30 cellular contexts compared by ENCODE assay signal in genomic region chrX:4322916-4323315, GRCh38.
"Had no signal": no experiment of that assay in that cellular context is flagged by ENCODE, and none has a peak within 500 bp of the region (broad histone marks: within the 10 kb centered on the region; RNA-seq: fewer than 3 reads in every experiment).

No MANE protein-coding gene starts in this region.

- H3K27ac ChIP-seq: neutrophil, parathyroid adenoma, psoas muscle, skin epidermis, spleen, stomach, thoracic aorta, thyroid gland, tibial nerve, upper lobe of right lung, uterus had no signal

- H3K27me3 ChIP-seq: neutrophil, spleen, stomach, thyroid gland, tibial nerve, upper lobe of right lung, uterus had no signal

- H3K36me3 ChIP-seq: neutrophil, spleen, stomach, thoracic aorta, thyroid gland, tibial nerve, upper lobe of right lung, uterus had no signal

- DNase-seq: naive thymus-derived CD4-positive, alpha-beta T cell; nephron progenitor cell; nucleus accumbens; posterior cingulate gyrus; psoas muscle; right cardiac atrium; spleen; stimulated activated CD4-positive, alpha-beta T cell treated with anti-CD3 and anti-CD28 coated beads, Interleukin-12 subunit alpha, Interleukin-12 subunit beta, amount 100 ng/mL, for 4 hours; stimulated activated CD4-positive, alpha-beta T cell treated with anti-CD3 and anti-CD28 coated beads, Interleukin-2, amount 100 ng/mL, for 24 hours; stimulated activated CD4-positive, alpha-beta T cell treated with anti-CD3 and anti-CD28 coated beads, Interleukin-2, amount 100 ng/mL, for 48 hours; stimulated activated CD4-positive, alpha-beta T cell treated with anti-CD3 and anti-CD28 coated beads, Interleukin-4, amount 100 ng/mL, for 24 hours; stimulated activated naive B cell treated with anti-CD40 and anti-IgM and Interleukin-4, amounts not matched to agents 10 μg/mL and 1 μg/mL and 100 μg/mL, for 72 hours; stimulated activated naive CD4-positive, alpha-beta T cell treated with Interleukin-2 at 50 U/mL for 16 hours; stomach; thyroid gland; upper lobe of right lung; uterus had no signal

- ATAC-seq: naive thymus-derived CD4-positive, alpha-beta T cell; natural killer cell treated with Interleukin-12 subunit alpha and Interleukin-12 subunit beta and Interleukin-15 and Interleukin-18, amount 100 ng/mL, for 72 hours; psoas muscle; right cardiac atrium; sciatic nerve; stimulated activated effector memory CD8-positive, alpha-beta T cell treated with anti-CD3 and anti-CD28 coated beads, Interleukin-12 subunit alpha, Interleukin-12 subunit beta, amount 100 ng/mL, for 72 hours; stimulated activated naive B cell treated with anti-CD40 and anti-IgM and Interleukin-4, amounts not matched to agents 10 μg/mL and 1 μg/mL and 100 μg/mL, for 72 hours; upper lobe of right lung had no signal

- H3K27ac Mint-ChIP-seq: naive thymus-derived CD4-positive, alpha-beta T cell; natural killer cell treated with Interleukin-12 subunit alpha and Interleukin-12 subunit beta and Interleukin-15 and Interleukin-18, amount 100 ng/mL, for 72 hours; nephron progenitor cell; progenitor cell of endocrine pancreas; stimulated activated effector memory CD8-positive, alpha-beta T cell treated with anti-CD3 and anti-CD28 coated beads, Interleukin-12 subunit alpha, Interleukin-12 subunit beta, amount 100 ng/mL, for 72 hours; stimulated activated naive B cell treated with anti-CD40 and anti-IgM and Interleukin-4, amounts not matched to agents 10 μg/mL and 1 μg/mL and 100 μg/mL, for 72 hours; stimulated activated naive CD8-positive, alpha-beta T cell treated with anti-CD3 and anti-CD28 coated beads, Interleukin-15, Interleukin-2, amounts not matched to agents 100 ng/mL and 50 ng/mL, for 24 hours; type B pancreatic cell had no signal

- H3K36me3 Mint-ChIP-seq: naive thymus-derived CD4-positive, alpha-beta T cell; natural killer cell treated with Interleukin-12 subunit alpha and Interleukin-12 subunit beta and Interleukin-15 and Interleukin-18, amount 100 ng/mL, for 72 hours; stimulated activated effector memory CD8-positive, alpha-beta T cell treated with anti-CD3 and anti-CD28 coated beads, Interleukin-12 subunit alpha, Interleukin-12 subunit beta, amount 100 ng/mL, for 72 hours; stimulated activated naive B cell treated with anti-CD40 and anti-IgM and Interleukin-4, amounts not matched to agents 10 μg/mL and 1 μg/mL and 100 μg/mL, for 72 hours; type B pancreatic cell had no signal

- H3K79me2 ChIP-seq: parathyroid adenoma had no signal

- H3K9me3 Mint-ChIP-seq: natural killer cell treated with Interleukin-12 subunit alpha and Interleukin-12 subunit beta and Interleukin-15 and Interleukin-18, amount 100 ng/mL, for 72 hours; neural crest cell; stimulated activated naive B cell treated with anti-CD40 and anti-IgM and Interleukin-4, amounts not matched to agents 10 μg/mL and 1 μg/mL and 100 μg/mL, for 72 hours; stimulated activated naive CD8-positive, alpha-beta T cell treated with anti-CD3 and anti-CD28 coated beads, Interleukin-15, Interleukin-2, amounts not matched to agents 100 ng/mL and 50 ng/mL, for 24 hours; type B pancreatic cell had no signal

- H3K27me3 Mint-ChIP-seq: naive thymus-derived CD4-positive, alpha-beta T cell; natural killer cell treated with Interleukin-12 subunit alpha and Interleukin-12 subunit beta and Interleukin-15 and Interleukin-18, amount 100 ng/mL, for 72 hours; progenitor cell of endocrine pancreas; stimulated activated naive B cell treated with anti-CD40 and anti-IgM and Interleukin-4, amounts not matched to agents 10 μg/mL and 1 μg/mL and 100 μg/mL, for 72 hours; stimulated activated naive CD8-positive, alpha-beta T cell treated with anti-CD3 and anti-CD28 coated beads, Interleukin-15, Interleukin-2, amounts not matched to agents 100 ng/mL and 50 ng/mL, for 24 hours; type B pancreatic cell had no signal

- H2AFZ ChIP-seq: parathyroid adenoma had no signal

- H3K4me3 ChIP-seq: psoas muscle, skin epidermis, smooth muscle cell, spleen, stomach, thoracic aorta, thyroid gland, tibial nerve, upper lobe of right lung, uterus had no signal

- H3K4me2 ChIP-seq: smooth muscle cell had no signal

- H3K4me1 ChIP-seq: parathyroid adenoma, psoas muscle, spleen, stomach, thyroid gland, tibial nerve, upper lobe of right lung, uterus had no signal

- H3K9me3 ChIP-seq: neutrophil, psoas muscle, spleen, stomach, thoracic aorta, thyroid gland, tibial nerve, upper lobe of right lung, uterus had no signal

- H3K4me1 Mint-ChIP-seq: naive thymus-derived CD4-positive, alpha-beta T cell; neural crest cell; stimulated activated effector memory CD8-positive, alpha-beta T cell treated with anti-CD3 and anti-CD28 coated beads, Interleukin-12 subunit alpha, Interleukin-12 subunit beta, amount 100 ng/mL, for 72 hours; stimulated activated naive B cell treated with anti-CD40 and anti-IgM and Interleukin-4, amounts not matched to agents 10 μg/mL and 1 μg/mL and 100 μg/mL, for 72 hours had no signal

- H3K4me3 Mint-ChIP-seq: naive thymus-derived CD4-positive, alpha-beta T cell; natural killer cell treated with Interleukin-12 subunit alpha and Interleukin-12 subunit beta and Interleukin-15 and Interleukin-18, amount 100 ng/mL, for 72 hours; nephron progenitor cell; neural crest cell; stimulated activated effector memory CD8-positive, alpha-beta T cell treated with anti-CD3 and anti-CD28 coated beads, Interleukin-12 subunit alpha, Interleukin-12 subunit beta, amount 100 ng/mL, for 72 hours; stimulated activated naive B cell treated with anti-CD40 and anti-IgM and Interleukin-4, amounts not matched to agents 10 μg/mL and 1 μg/mL and 100 μg/mL, for 72 hours; stimulated activated naive CD8-positive, alpha-beta T cell treated with anti-CD3 and anti-CD28 coated beads, Interleukin-15, Interleukin-2, amounts not matched to agents 100 ng/mL and 50 ng/mL, for 24 hours; type B pancreatic cell had no signal

- H3K9ac ChIP-seq: parathyroid adenoma had no signal
